In genomic region chr1:236345728-236346127, GRCh38 we compare ENCODE assay signal across 13 cellular contexts. TPM values are rescaled to one million over a fixed set of nuclear protein-coding genes. Genes with fewer than 3 reads are reported as not detected.
DNase-seq lines count a peak whose midpoint lies in the region; ATAC-seq and TF ChIP-seq lines count a peak whose summit lies in the region.
"Had no signal": no experiment of that assay in that cellular context is flagged by ENCODE, and none has a peak within 500 bp of the region (broad histone marks: within the 10 kb centered on the region; RNA-seq: fewer than 3 reads in every experiment).

No MANE protein-coding gene starts in this region.

- H3K27ac Mint-ChIP-seq in Calu3 (ENCODE audit: unreplicated experiment), result no peak overlapping the region

- peak; percentile 36 for TF ChIP-seq CTCF in cardiac muscle cell (IDR thresholded peaks at IDR 0.05; ENCODE audit: low read depth, low read length)
- TF ChIP-seq CTCF in heart left ventricle (IDR thresholded peaks at IDR 0.05), result peak in 1 of 12 donors; percentile 25
- TF ChIP-seq CTCF in OCI-LY1 (IDR thresholded peaks at IDR 0.05; ENCODE audit: low read length), result peak; percentile 19; the same call in 1 of the 2 replicates
- peak; percentile 50 for TF ChIP-seq CTCF in epithelial cell of proximal tubule (conservative IDR thresholded peaks at IDR 0.05; ENCODE audit: low read depth, low read length)
- TF ChIP-seq CTCF in Calu3 (IDR thresholded peaks at IDR 0.05; ENCODE audit: unreplicated experiment), result no peak

- no peaks in the 10 kb centered on the region for H3K27me3 Mint-ChIP-seq in Calu3 (ENCODE audit: unreplicated experiment)

- ATAC-seq in heart left ventricle, result no peak

- no peaks in the 10 kb centered on the region for H3K36me3 Mint-ChIP-seq in Calu3 (ENCODE audit: insufficient read depth, unreplicated experiment)
- H3K36me3 Mint-ChIP-seq: naive B cell had no signal

- no peak overlapping the region for H2AFZ ChIP-seq in OCI-LY1 (ENCODE audit: low read length)

- H3K9me3 ChIP-seq in cardiac muscle cell (ENCODE audit: low read depth) (no peaks in the 10 kb centered on the region), heart left ventricle (no peaks in the 10 kb centered on the region), OCI-LY1 (ENCODE audit: low read length) (no peaks in the 10 kb centered on the region)

- BruUV-seq in Calu3 (replicated peaks; lab: Mats Ljungman, UMichigan), result no TSS peak

- H3K4me3 Mint-ChIP-seq in Calu3 (ENCODE audit: low read depth, unreplicated experiment), result no peak overlapping the region
- H3K4me3 Mint-ChIP-seq: naive B cell had no signal

- peaks cover 2% of the 10 kb centered on the region for H3K9me3 Mint-ChIP-seq in Calu3 (ENCODE audit: low read depth, unreplicated experiment)
- H3K9me3 Mint-ChIP-seq: naive B cell had no signal

- CTCF ChIA-PET in Calu3 (lab: Charles Lee), result interaction anchor here (0.7 kb wide), 1 partner anchor 81 kb away, joined by 3 read pairs; no protein-coding TSS in a partner anchor

- intact Hi-C loops in heart left ventricle (cut with DNase I), result no loop called here
- intact Hi-C loops in Calu3 (cut with micrococcal nuclease; ENCODE audit: unreplicated experiment), result loop anchor here (2.0 kb wide), 1 partner anchor 237 kb away; no protein-coding TSS in a partner anchor

- H3K4me1 Mint-ChIP-seq in Calu3 (ENCODE audit: low read depth, unreplicated experiment), result no peaks in the 10 kb centered on the region
- H3K4me1 Mint-ChIP-seq: naive B cell had no signal

- no peaks in the 10 kb centered on the region for H3K79me2 ChIP-seq in OCI-LY1 (ENCODE audit: insufficient read depth, low read length)

- no peak overlapping the region for H3K4me2 ChIP-seq in OCI-LY1 (ENCODE audit: low read length)
- H3K4me2 ChIP-seq: BLaER1 had no signal

- H3K36me3 ChIP-seq in cardiac muscle cell (no peaks in the 10 kb centered on the region), heart left ventricle (no peaks in the 10 kb centered on the region), OCI-LY1 (ENCODE audit: insufficient read depth, low read length) (no peaks in the 10 kb centered on the region)
- H3K36me3 ChIP-seq: BLaER1 had no signal

- H3K27me3 ChIP-seq in cardiac muscle cell, result no peaks in the 10 kb centered on the region
- H3K27me3 ChIP-seq in heart left ventricle, result no peaks in the 10 kb centered on the region
- H3K27me3 ChIP-seq in OCI-LY1 (ENCODE audit: insufficient read depth, low read length), result no peaks in the 10 kb centered on the region
- H3K27me3 ChIP-seq: BLaER1 had no signal

- H3K9ac ChIP-seq in OCI-LY1 (ENCODE audit: low read length), result no peak overlapping the region
- H3K9ac ChIP-seq: BLaER1 had no signal

- WGBS in heart left ventricle, 4 donors, result 11 to 35% (median 20%) methylated on average over 1 of the region's 1 CpG

- H4K20me1 ChIP-seq in OCI-LY1 (ENCODE audit: insufficient read depth, low read length), result no peaks in the 10 kb centered on the region
- H4K20me1 ChIP-seq: BLaER1 had no signal

- H3K4me3 ChIP-seq in cardiac muscle cell (no peak overlapping the region), heart left ventricle (no peak overlapping the region), OCI-LY1 (ENCODE audit: low read depth, low read length, poor library complexity, severe bottlenecking) (no peak overlapping the region), epithelial cell of proximal tubule (ENCODE audit: low read depth, low read length) (no peak overlapping the region)
- H3K4me3 ChIP-seq: BLaER1 had no signal

- DNase-seq in cardiac muscle cell (ENCODE audit: low read depth in 1 of 2, low spot score in 1 of 2) (peak; percentile 17 to 21), heart left ventricle (no peak), epithelial cell of proximal tubule (ENCODE audit: low read depth) (no peak), COLO668 (lab: John Stamatoyannopoulos, UW; ENCODE audit: unreplicated experiment) (no peak), T1000 (lab: John Stamatoyannopoulos, UW) (no peak), Calu3 (no peak), islet precursor cell (no peak)
- DNase-seq: activated T-cell treated with anti-CD3 and anti-CD28 coated beads for 4 hours, naive B cell, NCI-H2029 treated with DMSO at 0.1 percent for 48 hours, T-helper 1 cell had no signal

- H3F3A ChIP-seq in OCI-LY1 (ENCODE audit: insufficient read depth, low read length), result no peaks in the 10 kb centered on the region

- no peaks in the 10 kb centered on the region for H3K9me2 ChIP-seq in OCI-LY1 (ENCODE audit: low read depth, low read length)

- TF ChIP-seq POLR2A in heart left ventricle (IDR thresholded peaks at IDR 0.05), result no peak

- H3K4me1 ChIP-seq in cardiac muscle cell (ENCODE audit: low read depth), result peaks cover 8% of the 10 kb centered on the region
- peaks cover 0 to 13% (median 5%) of the 10 kb centered on the region in 12 donors for H3K4me1 ChIP-seq in heart left ventricle
- H3K4me1 ChIP-seq in OCI-LY1 (ENCODE audit: insufficient read depth, low read length, severe bottlenecking), result no peaks in the 10 kb centered on the region

- no peak overlapping the region for H3K27ac ChIP-seq in cardiac muscle cell
- no peak overlapping the region for H3K27ac ChIP-seq in heart left ventricle
- H3K27ac ChIP-seq in OCI-LY1 (ENCODE audit: low read depth, low read length, poor library complexity, severe bottlenecking), result no peak overlapping the region
- H3K27ac ChIP-seq: BLaER1 had no signal

RNA-seq across cellular contexts. Expression of gene EDARADD, which starts 48.4 kb away (rescaled TPM):
- total RNA-seq in cardiac muscle cell, result 0.24 and 0.32 TPM in 2 replicates
- polyA plus RNA-seq in cardiac muscle cell, result 0.70 and 0.77 TPM in 2 replicates
- 1 to 10 TPM in 8 of 9 donors, under 1 TPM in 1; 0.81 to 2.9 (median 2.2) TPM for total RNA-seq in heart left ventricle
- polyA plus RNA-seq in heart left ventricle, result under 1 TPM; 0.35 to 0.91 TPM
- total RNA-seq in epithelial cell of proximal tubule, result 1.1 and 3.3 TPM in 2 replicates
- 0.19 TPM in 1 of 2 replicates, not detected in the other for total RNA-seq in Calu3 (2022)

Comparison
In these comparisons a context has a peak if more than half of its experiments do, and no peak if none do; other contexts are left out.
1. DNase-seq: peak in cardiac muscle cell (2 of 2); none in heart left ventricle (0 of 5), epithelial cell of proximal tubule (single experiment), COLO668 (single experiment), T1000 (single experiment), Calu3 (single experiment) and islet precursor cell (single experiment).